ENCODE assay signal across 1 cellular context in the genomic region with DNA sequence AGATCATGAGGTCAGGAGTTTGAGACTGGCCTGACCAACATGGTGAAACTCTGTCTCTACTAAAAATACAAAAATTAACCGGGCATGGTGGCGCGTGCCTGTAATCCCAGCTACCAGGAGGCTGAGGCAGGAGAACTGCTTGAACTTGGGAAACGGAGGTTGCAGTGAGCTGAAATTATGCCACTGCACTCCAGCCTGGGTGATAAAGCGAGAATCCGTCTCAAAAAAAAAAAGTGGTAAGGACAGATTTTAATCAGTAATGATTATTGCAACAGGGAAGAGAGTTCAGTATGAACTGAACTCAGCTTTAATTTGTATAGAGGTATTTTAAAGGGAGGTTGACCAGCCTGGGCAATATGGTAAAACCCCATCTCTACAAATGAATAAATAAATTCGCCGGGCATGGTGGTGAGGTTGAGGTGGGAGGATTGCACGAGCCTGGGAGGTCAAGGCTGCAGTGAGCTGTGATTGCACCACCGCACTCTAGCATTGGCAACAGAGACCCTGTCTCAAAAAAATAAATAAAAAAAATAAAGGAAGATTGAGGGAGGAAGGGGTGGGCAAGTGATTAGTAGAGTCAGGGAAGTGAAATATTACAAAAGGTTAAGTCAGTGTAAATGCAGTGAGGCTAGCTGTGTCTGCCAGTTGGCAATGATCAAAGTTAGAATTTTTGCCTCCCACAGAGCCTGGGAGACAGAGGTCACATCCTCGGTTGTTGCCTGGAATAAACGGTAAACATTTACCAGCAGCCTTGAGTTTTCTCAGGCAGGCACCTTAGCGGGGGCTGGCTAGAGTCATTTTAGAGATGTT.
TF ChIP-seq lines count a peak whose summit lies in the region.

No MANE protein-coding gene starts in this region.

TF ChIP-seq in K562, 482 proteins besides CTCF, POLR2A, EP300 and RAD21:
- TF ChIP-seq ETV5 (CRISPR knock-in tag; IDR thresholded peaks at IDR 0.05; ENCODE audit: low read depth) (no peak), ZNF239 (CRISPR knock-in tag; IDR thresholded peaks at IDR 0.05) (no peak), POLR2AphosphoS2 (IDR thresholded peaks at IDR 0.05; ENCODE audit: low read length) (no peak), ZNF384 (IDR thresholded peaks at IDR 0.05; ENCODE audit: low read depth, low read length) (no peak), TAF15 (IDR thresholded peaks at IDR 0.05; ENCODE audit: low read depth, low read length) (no peak), SP2 (IDR thresholded peaks at IDR 0.05; ENCODE audit: extremely low read depth, low read depth, low read length, poor library complexity, severe bottlenecking) (no peak), ZNF583 (CRISPR knock-in tag; IDR thresholded peaks at IDR 0.05) (no peak), MEF2A (IDR thresholded peaks at IDR 0.05; ENCODE audit: control insufficient read depth, low read depth, low read length) (no peak), MYNN (IDR thresholded peaks at IDR 0.05) (no peak), MYNN (CRISPR knock-in tag; IDR thresholded peaks at IDR 0.05) (no peak), CTBP1 (IDR thresholded peaks at IDR 0.05; ENCODE audit: borderline replicate concordance) (no peak), KDM1A (IDR thresholded peaks at IDR 0.05) (no peak), KDM5B (IDR thresholded peaks at IDR 0.05; ENCODE audit: insufficient replicate concordance, low read depth, low read length) (no peak)
- TF ChIP-seq, protein P1, sequence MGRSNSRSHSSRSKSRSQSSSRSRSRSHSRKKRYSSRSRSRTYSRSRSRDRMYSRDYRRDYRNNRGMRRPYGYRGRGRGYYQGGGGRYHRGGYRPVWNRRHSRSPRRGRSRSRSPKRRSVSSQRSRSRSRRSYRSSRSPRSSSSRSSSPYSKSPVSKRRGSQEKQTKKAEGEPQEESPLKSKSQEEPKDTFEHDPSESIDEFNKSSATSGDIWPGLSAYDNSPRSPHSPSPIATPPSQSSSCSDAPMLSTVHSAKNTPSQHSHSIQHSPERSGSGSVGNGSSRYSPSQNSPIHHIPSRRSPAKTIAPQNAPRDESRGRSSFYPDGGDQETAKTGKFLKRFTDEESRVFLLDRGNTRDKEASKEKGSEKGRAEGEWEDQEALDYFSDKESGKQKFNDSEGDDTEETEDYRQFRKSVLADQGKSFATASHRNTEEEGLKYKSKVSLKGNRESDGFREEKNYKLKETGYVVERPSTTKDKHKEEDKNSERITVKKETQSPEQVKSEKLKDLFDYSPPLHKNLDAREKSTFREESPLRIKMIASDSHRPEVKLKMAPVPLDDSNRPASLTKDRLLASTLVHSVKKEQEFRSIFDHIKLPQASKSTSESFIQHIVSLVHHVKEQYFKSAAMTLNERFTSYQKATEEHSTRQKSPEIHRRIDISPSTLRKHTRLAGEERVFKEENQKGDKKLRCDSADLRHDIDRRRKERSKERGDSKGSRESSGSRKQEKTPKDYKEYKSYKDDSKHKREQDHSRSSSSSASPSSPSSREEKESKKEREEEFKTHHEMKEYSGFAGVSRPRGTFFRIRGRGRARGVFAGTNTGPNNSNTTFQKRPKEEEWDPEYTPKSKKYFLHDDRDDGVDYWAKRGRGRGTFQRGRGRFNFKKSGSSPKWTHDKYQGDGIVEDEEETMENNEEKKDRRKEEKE (IDR thresholded peaks at IDR 0.05; ENCODE audit: borderline replicate concordance in 1 of 2, control insufficient read depth in 1 of 2, low read depth in 2 of 2, low read length in 1 of 2), result no peak
- TF ChIP-seq, protein P2, sequence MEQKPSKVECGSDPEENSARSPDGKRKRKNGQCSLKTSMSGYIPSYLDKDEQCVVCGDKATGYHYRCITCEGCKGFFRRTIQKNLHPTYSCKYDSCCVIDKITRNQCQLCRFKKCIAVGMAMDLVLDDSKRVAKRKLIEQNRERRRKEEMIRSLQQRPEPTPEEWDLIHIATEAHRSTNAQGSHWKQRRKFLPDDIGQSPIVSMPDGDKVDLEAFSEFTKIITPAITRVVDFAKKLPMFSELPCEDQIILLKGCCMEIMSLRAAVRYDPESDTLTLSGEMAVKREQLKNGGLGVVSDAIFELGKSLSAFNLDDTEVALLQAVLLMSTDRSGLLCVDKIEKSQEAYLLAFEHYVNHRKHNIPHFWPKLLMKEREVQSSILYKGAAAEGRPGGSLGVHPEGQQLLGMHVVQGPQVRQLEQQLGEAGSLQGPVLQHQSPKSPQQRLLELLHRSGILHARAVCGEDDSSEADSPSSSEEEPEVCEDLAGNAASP (IDR thresholded peaks at IDR 0.05), result no peak
- TF ChIP-seq, protein P3, sequence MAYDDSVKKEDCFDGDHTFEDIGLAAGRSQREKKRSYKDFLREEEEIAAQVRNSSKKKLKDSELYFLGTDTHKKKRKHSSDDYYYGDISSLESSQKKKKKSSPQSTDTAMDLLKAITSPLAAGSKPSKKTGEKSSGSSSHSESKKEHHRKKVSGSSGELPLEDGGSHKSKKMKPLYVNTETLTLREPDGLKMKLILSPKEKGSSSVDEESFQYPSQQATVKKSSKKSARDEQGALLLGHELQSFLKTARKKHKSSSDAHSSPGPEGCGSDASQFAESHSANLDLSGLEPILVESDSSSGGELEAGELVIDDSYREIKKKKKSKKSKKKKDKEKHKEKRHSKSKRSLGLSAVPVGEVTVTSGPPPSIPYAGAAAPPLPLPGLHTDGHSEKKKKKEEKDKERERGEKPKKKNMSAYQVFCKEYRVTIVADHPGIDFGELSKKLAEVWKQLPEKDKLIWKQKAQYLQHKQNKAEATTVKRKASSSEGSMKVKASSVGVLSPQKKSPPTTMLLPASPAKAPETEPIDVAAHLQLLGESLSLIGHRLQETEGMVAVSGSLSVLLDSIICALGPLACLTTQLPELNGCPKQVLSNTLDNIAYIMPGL (CRISPR knock-in tag; IDR thresholded peaks at IDR 0.05), result no peak
- TF ChIP-seq, protein P4, sequence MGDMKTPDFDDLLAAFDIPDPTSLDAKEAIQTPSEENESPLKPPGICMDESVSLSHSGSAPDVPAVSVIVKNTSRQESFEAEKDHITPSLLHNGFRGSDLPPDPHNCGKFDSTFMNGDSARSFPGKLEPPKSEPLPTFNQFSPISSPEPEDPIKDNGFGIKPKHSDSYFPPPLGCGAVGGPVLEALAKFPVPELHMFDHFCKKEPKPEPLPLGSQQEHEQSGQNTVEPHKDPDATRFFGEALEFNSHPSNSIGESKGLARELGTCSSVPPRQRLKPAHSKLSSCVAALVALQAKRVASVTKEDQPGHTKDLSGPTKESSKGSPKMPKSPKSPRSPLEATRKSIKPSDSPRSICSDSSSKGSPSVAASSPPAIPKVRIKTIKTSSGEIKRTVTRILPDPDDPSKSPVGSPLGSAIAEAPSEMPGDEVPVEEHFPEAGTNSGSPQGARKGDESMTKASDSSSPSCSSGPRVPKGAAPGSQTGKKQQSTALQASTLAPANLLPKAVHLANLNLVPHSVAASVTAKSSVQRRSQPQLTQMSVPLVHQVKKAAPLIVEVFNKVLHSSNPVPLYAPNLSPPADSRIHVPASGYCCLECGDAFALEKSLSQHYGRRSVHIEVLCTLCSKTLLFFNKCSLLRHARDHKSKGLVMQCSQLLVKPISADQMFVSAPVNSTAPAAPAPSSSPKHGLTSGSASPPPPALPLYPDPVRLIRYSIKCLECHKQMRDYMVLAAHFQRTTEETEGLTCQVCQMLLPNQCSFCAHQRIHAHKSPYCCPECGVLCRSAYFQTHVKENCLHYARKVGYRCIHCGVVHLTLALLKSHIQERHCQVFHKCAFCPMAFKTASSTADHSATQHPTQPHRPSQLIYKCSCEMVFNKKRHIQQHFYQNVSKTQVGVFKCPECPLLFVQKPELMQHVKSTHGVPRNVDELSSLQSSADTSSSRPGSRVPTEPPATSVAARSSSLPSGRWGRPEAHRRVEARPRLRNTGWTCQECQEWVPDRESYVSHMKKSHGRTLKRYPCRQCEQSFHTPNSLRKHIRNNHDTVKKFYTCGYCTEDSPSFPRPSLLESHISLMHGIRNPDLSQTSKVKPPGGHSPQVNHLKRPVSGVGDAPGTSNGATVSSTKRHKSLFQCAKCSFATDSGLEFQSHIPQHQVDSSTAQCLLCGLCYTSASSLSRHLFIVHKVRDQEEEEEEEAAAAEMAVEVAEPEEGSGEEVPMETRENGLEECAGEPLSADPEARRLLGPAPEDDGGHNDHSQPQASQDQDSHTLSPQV (IDR thresholded peaks at IDR 0.05), result no peak
- TF ChIP-seq, protein P5, sequence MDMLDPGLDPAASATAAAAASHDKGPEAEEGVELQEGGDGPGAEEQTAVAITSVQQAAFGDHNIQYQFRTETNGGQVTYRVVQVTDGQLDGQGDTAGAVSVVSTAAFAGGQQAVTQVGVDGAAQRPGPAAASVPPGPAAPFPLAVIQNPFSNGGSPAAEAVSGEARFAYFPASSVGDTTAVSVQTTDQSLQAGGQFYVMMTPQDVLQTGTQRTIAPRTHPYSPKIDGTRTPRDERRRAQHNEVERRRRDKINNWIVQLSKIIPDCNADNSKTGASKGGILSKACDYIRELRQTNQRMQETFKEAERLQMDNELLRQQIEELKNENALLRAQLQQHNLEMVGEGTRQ (CRISPR knock-in tag; IDR thresholded peaks at IDR 0.05), result no peak
- TF ChIP-seq, protein P6, sequence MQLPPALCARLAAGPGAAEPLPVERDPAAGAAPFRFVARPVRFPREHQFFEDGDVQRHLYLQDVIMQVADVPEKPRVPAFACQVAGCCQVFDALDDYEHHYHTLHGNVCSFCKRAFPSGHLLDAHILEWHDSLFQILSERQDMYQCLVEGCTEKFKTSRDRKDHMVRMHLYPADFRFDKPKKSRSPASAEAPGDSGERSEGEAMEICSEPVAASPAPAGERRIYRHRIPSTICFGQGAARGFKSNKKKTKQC (CRISPR knock-in tag; IDR thresholded peaks at IDR 0.05), result no peak
- TF ChIP-seq, protein P7, sequence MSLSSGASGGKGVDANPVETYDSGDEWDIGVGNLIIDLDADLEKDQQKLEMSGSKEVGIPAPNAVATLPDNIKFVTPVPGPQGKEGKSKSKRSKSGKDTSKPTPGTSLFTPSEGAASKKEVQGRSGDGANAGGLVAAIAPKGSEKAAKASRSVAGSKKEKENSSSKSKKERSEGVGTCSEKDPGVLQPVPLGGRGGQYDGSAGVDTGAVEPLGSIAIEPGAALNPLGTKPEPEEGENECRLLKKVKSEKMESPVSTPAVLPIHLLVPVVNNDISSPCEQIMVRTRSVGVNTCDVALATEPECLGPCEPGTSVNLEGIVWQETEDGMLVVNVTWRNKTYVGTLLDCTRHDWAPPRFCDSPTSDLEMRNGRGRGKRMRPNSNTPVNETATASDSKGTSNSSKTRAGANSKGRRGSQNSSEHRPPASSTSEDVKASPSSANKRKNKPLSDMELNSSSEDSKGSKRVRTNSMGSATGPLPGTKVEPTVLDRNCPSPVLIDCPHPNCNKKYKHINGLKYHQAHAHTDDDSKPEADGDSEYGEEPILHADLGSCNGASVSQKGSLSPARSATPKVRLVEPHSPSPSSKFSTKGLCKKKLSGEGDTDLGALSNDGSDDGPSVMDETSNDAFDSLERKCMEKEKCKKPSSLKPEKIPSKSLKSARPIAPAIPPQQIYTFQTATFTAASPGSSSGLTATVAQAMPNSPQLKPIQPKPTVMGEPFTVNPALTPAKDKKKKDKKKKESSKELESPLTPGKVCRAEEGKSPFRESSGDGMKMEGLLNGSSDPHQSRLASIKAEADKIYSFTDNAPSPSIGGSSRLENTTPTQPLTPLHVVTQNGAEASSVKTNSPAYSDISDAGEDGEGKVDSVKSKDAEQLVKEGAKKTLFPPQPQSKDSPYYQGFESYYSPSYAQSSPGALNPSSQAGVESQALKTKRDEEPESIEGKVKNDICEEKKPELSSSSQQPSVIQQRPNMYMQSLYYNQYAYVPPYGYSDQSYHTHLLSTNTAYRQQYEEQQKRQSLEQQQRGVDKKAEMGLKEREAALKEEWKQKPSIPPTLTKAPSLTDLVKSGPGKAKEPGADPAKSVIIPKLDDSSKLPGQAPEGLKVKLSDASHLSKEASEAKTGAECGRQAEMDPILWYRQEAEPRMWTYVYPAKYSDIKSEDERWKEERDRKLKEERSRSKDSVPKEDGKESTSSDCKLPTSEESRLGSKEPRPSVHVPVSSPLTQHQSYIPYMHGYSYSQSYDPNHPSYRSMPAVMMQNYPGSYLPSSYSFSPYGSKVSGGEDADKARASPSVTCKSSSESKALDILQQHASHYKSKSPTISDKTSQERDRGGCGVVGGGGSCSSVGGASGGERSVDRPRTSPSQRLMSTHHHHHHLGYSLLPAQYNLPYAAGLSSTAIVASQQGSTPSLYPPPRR (CRISPR knock-in tag; IDR thresholded peaks at IDR 0.05; ENCODE audit: borderline replicate concordance), result no peak
